29 cellular contexts compared by ENCODE assay signal in the genomic region with DNA sequence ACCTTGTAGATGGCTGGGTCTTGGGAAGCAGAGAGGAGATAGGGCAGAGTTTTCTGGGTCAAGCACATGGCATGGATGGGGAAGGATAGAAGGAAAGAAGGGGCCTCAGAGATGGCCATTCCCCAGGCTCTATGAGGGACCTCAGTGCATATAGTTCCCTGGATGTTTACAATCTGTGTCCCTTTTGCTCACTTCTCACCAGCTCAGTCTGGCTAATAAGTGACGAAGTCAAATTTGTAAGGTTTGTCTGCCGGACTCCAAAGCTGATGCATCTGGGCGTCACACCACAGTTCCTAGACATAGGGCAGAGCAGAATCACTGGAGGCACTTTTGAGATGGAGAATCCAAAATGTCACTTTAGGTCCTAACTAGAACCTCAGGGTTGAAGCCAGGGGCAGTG.
"Had no signal": no experiment of that assay in that cellular context is flagged by ENCODE, and none has a peak within 500 bp of the region (broad histone marks: within the 10 kb centered on the region; RNA-seq: fewer than 3 reads in every experiment).

No MANE protein-coding gene starts in this region.

- ATAC-seq: stimulated activated effector memory CD8-positive, alpha-beta T cell treated with anti-CD3 and anti-CD28 coated beads, Interleukin-12 subunit alpha, Interleukin-12 subunit beta, amount 100 ng/mL, for 72 hours; stimulated activated memory B cell treated with anti-CD40 and anti-IgM and Interleukin-4, amounts not matched to agents 10 μg/mL and 1 μg/mL and 100 μg/mL, for 72 hours; stimulated activated naive B cell treated with anti-CD40 and anti-IgM and Interleukin-4, amounts not matched to agents 10 μg/mL and 1 μg/mL and 100 μg/mL, for 72 hours; stimulated activated naive CD8-positive, alpha-beta T cell treated with anti-CD3 and anti-CD28 coated beads, Interleukin-15, amount 100 ng/mL, for 72 hours; stimulated activated naive CD8-positive, alpha-beta T cell treated with anti-CD3 and anti-CD28 coated beads, Interleukin-15, Interleukin-2, amounts not matched to agents 100 U/mL and 50 U/mL, for 24 hours; upper lobe of right lung had no signal

- H3K36me3 ChIP-seq: stomach, suprapubic skin, thoracic aorta, thyroid gland, tibial artery, tibial nerve, transverse colon, upper lobe of left lung, upper lobe of right lung, uterus, vagina had no signal

- H3K27ac ChIP-seq: stomach, suprapubic skin, testis, thoracic aorta, thyroid gland, tibial artery, tibial nerve, transverse colon, upper lobe of left lung, upper lobe of right lung, uterus, vagina had no signal

- FAIRE-seq: urothelium cell line had no signal

- H3K36me3 Mint-ChIP-seq: stimulated activated effector memory CD8-positive, alpha-beta T cell treated with anti-CD3 and anti-CD28 coated beads, Interleukin-12 subunit alpha, Interleukin-12 subunit beta, amount 100 ng/mL, for 72 hours had no signal

- H3K9me3 ChIP-seq: stomach, suprapubic skin, testis, thoracic aorta, thyroid gland, tibial artery, tibial nerve, transverse colon, upper lobe of left lung, upper lobe of right lung, uterus, vagina had no signal

- DNase-seq: stimulated activated CD4-positive, alpha-beta T cell treated with anti-CD3 and anti-CD28 coated beads, Interleukin-2, amount 100 ng/mL, for 48 hours; stimulated activated CD4-positive, alpha-beta T cell treated with anti-CD3 and anti-CD28 coated beads, Interleukin-4, amount 100 ng/mL, for 1 hour; stimulated activated CD4-positive, alpha-beta T cell treated with anti-CD3 and anti-CD28 coated beads, Interleukin-4, amount 100 ng/mL, for 24 hours; stimulated activated CD4-positive, alpha-beta T cell treated with anti-CD3 and anti-CD28 coated beads, Interleukin-4, amount 100 ng/mL, for 4 hours; stimulated activated CD8-positive, alpha-beta memory T cell treated with anti-CD3 and anti-CD28 coated beads, Interleukin-4, amount 100 ng/mL, for 48 hours; stimulated activated naive B cell treated with anti-CD40 and anti-IgM and Interleukin-4, amounts not matched to agents 10 μg/mL and 1 μg/mL and 100 μg/mL, for 72 hours; stimulated activated naive CD4-positive, alpha-beta T cell; stimulated activated naive CD4-positive, alpha-beta T cell treated with Interleukin-2 at 50 U/mL for 16 hours; stimulated activated naive CD8-positive, alpha-beta T cell treated with anti-CD3 and anti-CD28 coated beads, Interleukin-15, amount 100 ng/mL, for 72 hours; stimulated activated naive CD8-positive, alpha-beta T cell treated with anti-CD3 and anti-CD28 coated beads, Interleukin-15, Interleukin-2, amounts not matched to agents 100 U/mL and 50 U/mL, for 24 hours; stomach; substantia nigra; testis; thyroid gland; tibial artery; transverse colon; trophoblast cell; upper lobe of left lung; upper lobe of right lung; uterus had no signal

- H3K4me1 Mint-ChIP-seq: stimulated activated effector memory CD8-positive, alpha-beta T cell treated with anti-CD3 and anti-CD28 coated beads, Interleukin-12 subunit alpha, Interleukin-12 subunit beta, amount 100 ng/mL, for 72 hours; stimulated activated memory B cell treated with anti-CD40 and anti-IgM and Interleukin-4, amounts not matched to agents 10 μg/mL and 1 μg/mL and 100 μg/mL, for 72 hours; stimulated activated naive B cell treated with anti-CD40 and anti-IgM and Interleukin-4, amounts not matched to agents 10 μg/mL and 1 μg/mL and 100 μg/mL, for 72 hours; stimulated activated naive CD8-positive, alpha-beta T cell treated with anti-CD3 and anti-CD28 coated beads, Interleukin-15, amount 100 ng/mL, for 72 hours had no signal

- H3K27ac Mint-ChIP-seq: stimulated activated effector memory CD8-positive, alpha-beta T cell treated with anti-CD3 and anti-CD28 coated beads, Interleukin-12 subunit alpha, Interleukin-12 subunit beta, amount 100 ng/mL, for 72 hours; stimulated activated memory B cell treated with anti-CD40 and anti-IgM and Interleukin-4, amounts not matched to agents 10 μg/mL and 1 μg/mL and 100 μg/mL, for 72 hours; stimulated activated naive B cell treated with anti-CD40 and anti-IgM and Interleukin-4, amounts not matched to agents 10 μg/mL and 1 μg/mL and 100 μg/mL, for 72 hours; stimulated activated naive CD8-positive, alpha-beta T cell treated with anti-CD3 and anti-CD28 coated beads, Interleukin-15, amount 100 ng/mL, for 72 hours; stimulated activated naive CD8-positive, alpha-beta T cell treated with anti-CD3 and anti-CD28 coated beads, Interleukin-15, Interleukin-2, amounts not matched to agents 100 ng/mL and 50 ng/mL, for 24 hours; type B pancreatic cell had no signal

- H3K27me3 Mint-ChIP-seq: stimulated activated naive CD8-positive, alpha-beta T cell treated with anti-CD3 and anti-CD28 coated beads, Interleukin-15, Interleukin-2, amounts not matched to agents 100 ng/mL and 50 ng/mL, for 24 hours had no signal

- H3K4me1 ChIP-seq: stomach, suprapubic skin, testis, thyroid gland, tibial artery, tibial nerve, upper lobe of left lung, upper lobe of right lung, uterus, vagina had no signal

- H3K27me3 ChIP-seq: stomach, suprapubic skin, testis, thyroid gland, tibial artery, tibial nerve, transverse colon, upper lobe of left lung, upper lobe of right lung, uterus, vagina had no signal

- H3K4me3 Mint-ChIP-seq: stimulated activated effector memory CD8-positive, alpha-beta T cell treated with anti-CD3 and anti-CD28 coated beads, Interleukin-12 subunit alpha, Interleukin-12 subunit beta, amount 100 ng/mL, for 72 hours; stimulated activated memory B cell treated with anti-CD40 and anti-IgM and Interleukin-4, amounts not matched to agents 10 μg/mL and 1 μg/mL and 100 μg/mL, for 72 hours; stimulated activated naive B cell treated with anti-CD40 and anti-IgM and Interleukin-4, amounts not matched to agents 10 μg/mL and 1 μg/mL and 100 μg/mL, for 72 hours; stimulated activated naive CD8-positive, alpha-beta T cell treated with anti-CD3 and anti-CD28 coated beads, Interleukin-15, amount 100 ng/mL, for 72 hours; stimulated activated naive CD8-positive, alpha-beta T cell treated with anti-CD3 and anti-CD28 coated beads, Interleukin-15, Interleukin-2, amounts not matched to agents 100 ng/mL and 50 ng/mL, for 24 hours; type B pancreatic cell had no signal

- H3K4me3 ChIP-seq: stomach, suprapubic skin, testis, thoracic aorta, thyroid gland, tibial artery, tibial nerve, transverse colon, upper lobe of left lung, upper lobe of right lung, uterus, vagina had no signal
